23 cellular contexts compared by ENCODE assay signal in genomic region chr1:161953256-161953920, GRCh38.
DNase-seq lines count a peak whose midpoint lies in the region; ATAC-seq and TF ChIP-seq lines count a peak whose summit lies in the region.
"Had no signal": no experiment of that assay in that cellular context is flagged by ENCODE, and none has a peak within 500 bp of the region (broad histone marks: within the 10 kb centered on the region; RNA-seq: fewer than 3 reads in every experiment).

No MANE protein-coding gene starts in this region.

- H3K27ac Mint-ChIP-seq in activated CD8-positive, alpha-beta T cell treated with anti-CD3 and anti-CD28 coated beads, Interleukin-2, amount 10 ng/mL, durations not matched to agents 7 days and 5 days: peak overlapping the region; percentile 28
- no peak overlapping the region for H3K27ac Mint-ChIP-seq in activated CD8-positive, alpha-beta T cell treated with anti-CD3 and anti-CD28 coated beads for 36 hours
- H3K27ac Mint-ChIP-seq in chondrocyte (ENCODE audit: unreplicated experiment): peak overlapping the region; percentile 94
- H3K27ac Mint-ChIP-seq: natural killer cell had no signal

- H3K4me1 ChIP-seq in osteoblast (ENCODE audit: insufficient read depth, low read length): peaks cover 23% of the 10 kb centered on the region

- no peaks in the 10 kb centered on the region for H3K27me3 ChIP-seq in osteoblast (ENCODE audit: insufficient read depth, low read length)
- H3K27me3 ChIP-seq: stomach, tibial artery had no signal

- H3K4me2 ChIP-seq in osteoblast (ENCODE audit: insufficient read depth, low read length): no peak overlapping the region

- H3K4me1 Mint-ChIP-seq in activated CD8-positive, alpha-beta T cell treated with anti-CD3 and anti-CD28 coated beads, Interleukin-2, amount 10 ng/mL, durations not matched to agents 7 days and 5 days (ENCODE audit: low read depth): peaks cover 19% of the 10 kb centered on the region
- H3K4me1 Mint-ChIP-seq in activated CD8-positive, alpha-beta T cell treated with anti-CD3 and anti-CD28 coated beads for 36 hours (ENCODE audit: low read depth): peaks cover 30% of the 10 kb centered on the region
- peaks cover 77% of the 10 kb centered on the region for H3K4me1 Mint-ChIP-seq in chondrocyte (ENCODE audit: low read depth)

- H3K4me3 ChIP-seq in osteoblast (ENCODE audit: insufficient read depth, low read length): no peak overlapping the region
- H3K4me3 ChIP-seq: stomach, tibial artery had no signal

- no peak overlapping the region for H3K4me3 Mint-ChIP-seq in activated CD8-positive, alpha-beta T cell treated with anti-CD3 and anti-CD28 coated beads, Interleukin-2, amount 10 ng/mL, durations not matched to agents 7 days and 5 days
- H3K4me3 Mint-ChIP-seq in activated CD8-positive, alpha-beta T cell treated with anti-CD3 and anti-CD28 coated beads for 36 hours: no peak overlapping the region
- H3K4me3 Mint-ChIP-seq in chondrocyte (ENCODE audit: unreplicated experiment): no peak overlapping the region
- H3K4me3 Mint-ChIP-seq: activated CD8-positive, alpha-beta memory T cell treated with anti-CD3 and anti-CD28 coated beads, Interleukin-2, amount 10 ng/mL, durations not matched to agents 7 days and 5 days; natural killer cell had no signal

- H3K36me3 Mint-ChIP-seq in activated CD8-positive, alpha-beta T cell treated with anti-CD3 and anti-CD28 coated beads, Interleukin-2, amount 10 ng/mL, durations not matched to agents 7 days and 5 days (ENCODE audit: low read depth): peaks cover 16% of the 10 kb centered on the region
- peaks cover 19% of the 10 kb centered on the region for H3K36me3 Mint-ChIP-seq in activated CD8-positive, alpha-beta T cell treated with anti-CD3 and anti-CD28 coated beads for 36 hours (ENCODE audit: low read depth)
- H3K36me3 Mint-ChIP-seq in chondrocyte (ENCODE audit: low read depth): no peaks in the 10 kb centered on the region

- CTCF ChIA-PET in activated CD8-positive, alpha-beta T cell treated with anti-CD3 and anti-CD28 coated beads, Interleukin-2, amount 10 ng/mL, durations not matched to agents 7 days and 5 days (lab: Charles Lee): interaction anchor here (0.7 to 1.5 kb wide), 4 partner anchors 10 to 160 kb away, joined by 3 to 4 read pairs (median 3); no protein-coding TSS in a partner anchor
- CTCF ChIA-PET in activated CD8-positive, alpha-beta T cell treated with anti-CD3 and anti-CD28 coated beads for 36 hours (lab: Charles Lee): interaction anchor here (1.6 to 1.9 kb wide), 2 partner anchors 84 to 161 kb away, joined by 5 to 9 read pairs; no protein-coding TSS in a partner anchor

- intact Hi-C loops in activated CD8-positive, alpha-beta T cell treated with anti-CD3 and anti-CD28 coated beads for 36 hours (cut with micrococcal nuclease): no loop called here

- H3K9me3 Mint-ChIP-seq in activated CD8-positive, alpha-beta T cell treated with anti-CD3 and anti-CD28 coated beads, Interleukin-2, amount 10 ng/mL, durations not matched to agents 7 days and 5 days (ENCODE audit: insufficient read depth): no peaks in the 10 kb centered on the region
- no peaks in the 10 kb centered on the region for H3K9me3 Mint-ChIP-seq in activated CD8-positive, alpha-beta T cell treated with anti-CD3 and anti-CD28 coated beads for 36 hours
- peaks cover 4% of the 10 kb centered on the region for H3K9me3 Mint-ChIP-seq in chondrocyte (ENCODE audit: low read depth)
- H3K9me3 Mint-ChIP-seq: activated naive CD8-positive, alpha-beta T cell treated with anti-CD3 and anti-CD28 coated beads, Interleukin-2, amount 10 ng/mL, durations not matched to agents 7 days and 5 days; natural killer cell had no signal

- H3K27ac ChIP-seq in osteoblast (ENCODE audit: low read depth, low read length): peak overlapping the region; percentile 16
- H3K27ac ChIP-seq: VCaP had no signal

- no peak for ATAC-seq in activated CD8-positive, alpha-beta T cell treated with anti-CD3 and anti-CD28 coated beads, Interleukin-2, amount 10 ng/mL, durations not matched to agents 7 days and 5 days
- ATAC-seq in activated CD8-positive, alpha-beta T cell treated with anti-CD3 and anti-CD28 coated beads for 36 hours: no peak
- ATAC-seq in HG03354 (IDR thresholded peaks at IDR 0.05; ENCODE audit: poor library complexity, severe bottlenecking, unreplicated experiment): no peak
- ATAC-seq in GM21825 (IDR thresholded peaks at IDR 0.05; ENCODE audit: unreplicated experiment): no peak
- ATAC-seq: activated CD8-positive, alpha-beta memory T cell treated with anti-CD3 and anti-CD28 coated beads, Interleukin-2, amount 10 ng/mL, durations not matched to agents 7 days and 5 days; natural killer cell had no signal

- no peak overlapping the region for H2AFZ ChIP-seq in osteoblast (ENCODE audit: low read length)

- POLR2A ChIA-PET in activated CD8-positive, alpha-beta T cell treated with anti-CD3 and anti-CD28 coated beads, Interleukin-2, amount 10 ng/mL, durations not matched to agents 7 days and 5 days (lab: Charles Lee): no interaction called here
- POLR2A ChIA-PET in activated CD8-positive, alpha-beta T cell treated with anti-CD3 and anti-CD28 coated beads for 36 hours (lab: Charles Lee): interaction anchor here (1.0 kb wide), 1 partner anchor 14 kb away, joined by 3 read pairs; no protein-coding TSS in a partner anchor

- TF ChIP-seq CTCF in activated CD8-positive, alpha-beta T cell treated with anti-CD3 and anti-CD28 coated beads for 36 hours (IDR thresholded peaks at IDR 0.05): no peak
- TF ChIP-seq CTCF in chondrocyte (IDR thresholded peaks at IDR 0.05) (no peak), osteoblast (IDR thresholded peaks at IDR 0.05; ENCODE audit: extremely low read depth, low read depth, low read length) (no peak)

- H3K27me3 Mint-ChIP-seq in activated CD8-positive, alpha-beta T cell treated with anti-CD3 and anti-CD28 coated beads, Interleukin-2, amount 10 ng/mL, durations not matched to agents 7 days and 5 days (ENCODE audit: low read depth): no peaks in the 10 kb centered on the region
- no peaks in the 10 kb centered on the region for H3K27me3 Mint-ChIP-seq in activated CD8-positive, alpha-beta T cell treated with anti-CD3 and anti-CD28 coated beads for 36 hours
- H3K27me3 Mint-ChIP-seq in chondrocyte (ENCODE audit: low read depth): no peaks in the 10 kb centered on the region
- H3K27me3 Mint-ChIP-seq: activated CD8-positive, alpha-beta memory T cell treated with anti-CD3 and anti-CD28 coated beads, Interleukin-2, amount 10 ng/mL, durations not matched to agents 7 days and 5 days; activated naive CD8-positive, alpha-beta T cell treated with anti-CD3 and anti-CD28 coated beads, Interleukin-2, amount 10 ng/mL, durations not matched to agents 7 days and 5 days had no signal

- H3K79me2 ChIP-seq in osteoblast (ENCODE audit: insufficient read depth, low read length): no peaks in the 10 kb centered on the region

- H4K20me1 ChIP-seq in osteoblast (ENCODE audit: insufficient read depth, low read length): no peaks in the 10 kb centered on the region

- no peaks in the 10 kb centered on the region for H3K36me3 ChIP-seq in osteoblast (ENCODE audit: insufficient read depth, low read length)

- no peak for DNase-seq in activated CD8-positive, alpha-beta T cell treated with anti-CD3 and anti-CD28 coated beads, Interleukin-2, amount 10 ng/mL, durations not matched to agents 7 days and 5 days
- no peak for DNase-seq in activated CD8-positive, alpha-beta T cell treated with anti-CD3 and anti-CD28 coated beads for 36 hours
- DNase-seq in OCI-M1 (lab: John Stamatoyannopoulos, UW) (peak; percentile 77), chondrocyte (ENCODE audit: low spot score) (no peak), osteoblast (ENCODE audit: insufficient read length, low spot score, missing footprints) (no peak), HPDE6-E6E7 (ENCODE audit: extremely low spot score) (no peak)
- DNase-seq: 8988T; activated CD4-positive, alpha-beta T cell treated with anti-CD3 and anti-CD28 coated beads for 4 hours; activated CD8-positive, alpha-beta memory T cell treated with anti-CD3 and anti-CD28 coated beads, Interleukin-2, amount 10 ng/mL, durations not matched to agents 7 days and 5 days; activated naive CD8-positive, alpha-beta T cell treated with anti-CD3 and anti-CD28 coated beads, Interleukin-2, amount 10 ng/mL, durations not matched to agents 7 days and 5 days; caudate nucleus; GDM1; midbrain; natural killer cell; NCI-H1436 treated with DMSO at 0.1 percent for 48 hours; RPMI8226; stimulated activated CD8-positive, alpha-beta memory T cell treated with anti-CD3 and anti-CD28 coated beads, Interleukin-4, amount 100 ng/mL, for 48 hours; stomach; T-helper 2 cell; tibial artery had no signal

- no peaks in the 10 kb centered on the region for H3K9me3 ChIP-seq in osteoblast (ENCODE audit: low read depth, low read length)
- H3K9me3 ChIP-seq: stomach, tibial artery had no signal
